Comparison of ENCODE assay signal across 8 cellular contexts in genomic region chr3:85821130-85821756, GRCh38.
DNase-seq lines count a peak whose midpoint lies in the region; ATAC-seq and TF ChIP-seq lines count a peak whose summit lies in the region.

No MANE protein-coding gene starts in this region.

- H3K14ac ChIP-seq in IMR-90 (replicated peaks; ENCODE audit: low read depth, low read length) = no peak overlapping the region

- no peak overlapping the region for H4K91ac ChIP-seq in IMR-90 (ENCODE audit: insufficient read depth, low read depth, low read length)

- H2BK120ac ChIP-seq in IMR-90 (ENCODE audit: low read depth, low read length) = no peak overlapping the region

- no peaks in the 10 kb centered on the region for H3K9me3 ChIP-seq in BLaER1
- no peaks in the 10 kb centered on the region for H3K9me3 ChIP-seq in IMR-90 (ENCODE audit: control insufficient read depth, insufficient read depth, low read length)
- H3K9me3 ChIP-seq in sigmoid colon = no peaks in the 10 kb centered on the region

- no peak overlapping the region for H3K23ac ChIP-seq in IMR-90 (ENCODE audit: low read depth, low read length)

- no peak overlapping the region for H2BK5ac ChIP-seq in IMR-90 (ENCODE audit: low read depth, low read length, poor library complexity, severe bottlenecking)

- no peaks in the 10 kb centered on the region for H3K9me1 ChIP-seq in IMR-90 (ENCODE audit: insufficient read depth, low read length)

- no TSS peak for BruUV-seq in IMR-90 (replicated peaks; lab: Mats Ljungman, UMichigan)

- H3K36me3 ChIP-seq in BLaER1 (no peaks in the 10 kb centered on the region), IMR-90 (ENCODE audit: control insufficient read depth, insufficient read depth, low read length) (no peaks in the 10 kb centered on the region), sigmoid colon (no peaks in the 10 kb centered on the region)

- TF ChIP-seq RAD21 in IMR-90 (IDR thresholded peaks at IDR 0.05; ENCODE audit: low read length) = no peak

- no peak overlapping the region for H3K56ac ChIP-seq in IMR-90 (ENCODE audit: extremely low read depth, insufficient read depth, low read length)

- H2BK20ac ChIP-seq in IMR-90 (ENCODE audit: low read depth, low read length) = no peak overlapping the region

- no peaks in the 10 kb centered on the region for H3K27me3 ChIP-seq in BLaER1
- H3K27me3 ChIP-seq in IMR-90 (ENCODE audit: control insufficient read depth, insufficient read depth, low read length) = no peaks in the 10 kb centered on the region
- no peaks in the 10 kb centered on the region for H3K27me3 ChIP-seq in sigmoid colon

- TF ChIP-seq POLR2A in IMR-90 (IDR thresholded peaks at IDR 0.05; ENCODE audit: low read depth, low read length) (no peak), sigmoid colon (IDR thresholded peaks at IDR 0.05) (no peak)

- H3K4me3 ChIP-seq in BLaER1 = no peak overlapping the region
- H3K4me3 ChIP-seq in IMR-90 (ENCODE audit: insufficient read depth, low read depth, low read length) = no peak overlapping the region
- H3K4me3 ChIP-seq in sigmoid colon = no peak overlapping the region

- CTCF ChIA-PET in IMR-90 (lab: Yijun Ruan, JAX) = no interaction called here

- dilution Hi-C loops in IMR-90 (cut with HindIII; ENCODE audit: low sequenced_read_pairs, unreplicated experiment) = no loop called here

- H3K4me3 Mint-ChIP-seq in mesothelial cell of epicardium = no peak overlapping the region

- H3K9ac ChIP-seq in BLaER1 (no peak overlapping the region), IMR-90 (ENCODE audit: low read depth, low read length) (no peak overlapping the region)

- POLR2A ChIA-PET in IMR-90 (lab: Charles Lee; ENCODE audit: unreplicated experiment) = no interaction called here

- H4K20me1 ChIP-seq in BLaER1 = no peaks in the 10 kb centered on the region
- no peaks in the 10 kb centered on the region for H4K20me1 ChIP-seq in IMR-90 (ENCODE audit: insufficient read depth, low read length)

- H2AFZ ChIP-seq in IMR-90 (replicated peaks; ENCODE audit: low read length, poor library complexity) = no peak overlapping the region

- H2AK5ac ChIP-seq in IMR-90 (ENCODE audit: low read depth, low read length) = no peak overlapping the region

- no peaks in the 10 kb centered on the region for H3K27me3 Mint-ChIP-seq in mesothelial cell of epicardium (ENCODE audit: low read depth)

- H3K4me1 ChIP-seq in BLaER1 (peaks cover 5% of the 10 kb centered on the region), IMR-90 (ENCODE audit: control insufficient read depth, insufficient read depth, low read length) (no peaks in the 10 kb centered on the region), sigmoid colon (no peaks in the 10 kb centered on the region)

- peaks cover 7% of the 10 kb centered on the region for H3K9me3 Mint-ChIP-seq in mesothelial cell of epicardium

- no peak overlapping the region for H3K18ac ChIP-seq in IMR-90 (ENCODE audit: low read depth, low read length)

- H3K4ac ChIP-seq in IMR-90 (ENCODE audit: low read depth, low read length) = no peak overlapping the region

- H3K4me2 ChIP-seq in BLaER1 (peak overlapping the region; percentile 58), IMR-90 (ENCODE audit: low read depth, low read length) (no peak overlapping the region)

- in situ Hi-C loops in IMR-90 (cut with MboI; ENCODE audit: low sequenced_read_pairs) = loop anchor here (25.0 kb wide), 1 partner anchor 741 kb away; no protein-coding TSS in a partner anchor

- intact Hi-C loops in IMR-90 (cut with micrococcal nuclease) = loop anchor here (5.0 kb wide), 1 partner anchor 741 kb away; no protein-coding TSS in a partner anchor
- intact Hi-C loops in sigmoid colon (cut with DNase I) = loop anchor here (10.0 kb wide), 1 partner anchor 424 kb away; no protein-coding TSS in a partner anchor

- WGBS in IMR-90 (ENCODE audit: extremely low coverage in 2 of 2, insufficient read length in 1 of 2), 2 experiments = no CpG with 5 or more reads among the region's 1 CpG
- 47 to 49% methylated on average over 1 of the region's 1 CpG for WGBS in sigmoid colon, 2 donors

- H4K8ac ChIP-seq in IMR-90 (ENCODE audit: low read depth in 2 of 2, low read length in 2 of 2) = no peak overlapping the region

- no peak overlapping the region for H3K27ac ChIP-seq in BLaER1
- H3K27ac ChIP-seq in IMR-90 (ENCODE audit: insufficient read depth, low read length) = no peak overlapping the region
- no peak overlapping the region for H3K27ac ChIP-seq in sigmoid colon

- no peak overlapping the region for H2BK15ac ChIP-seq in IMR-90 (ENCODE audit: low read depth, low read length)

- ATAC-seq in GM19351 (IDR thresholded peaks at IDR 0.05; ENCODE audit: unreplicated experiment) (peak; percentile 70), IMR-90 (ENCODE audit: low read depth) (no peak), left lobe of liver (peak; percentile 79), GM21737 (IDR thresholded peaks at IDR 0.05; ENCODE audit: unreplicated experiment) (no peak)

- no peaks in the 10 kb centered on the region for H3K36me3 Mint-ChIP-seq in mesothelial cell of epicardium

- H3K4me1 Mint-ChIP-seq in mesothelial cell of epicardium = no peaks in the 10 kb centered on the region

- DNase-seq in IMR-90 (no peak), SW480 (ENCODE audit: low spot score) (peak; percentile 39), left lobe of liver (ENCODE audit: low spot score) (no peak), sigmoid colon (no peak), mesothelial cell of epicardium (ENCODE audit: low spot score in 2 of 2, unreplicated experiment in 2 of 2) (no peak)

- H4K5ac ChIP-seq in IMR-90 (ENCODE audit: low read depth, low read length) = no peak overlapping the region

- no peak overlapping the region for H3K27ac Mint-ChIP-seq in mesothelial cell of epicardium

- TF ChIP-seq EP300 in sigmoid colon (IDR thresholded peaks at IDR 0.05) = no peak

- no peak overlapping the region for H2AK9ac ChIP-seq in IMR-90 (replicated peaks; ENCODE audit: low read depth, low read length, poor library complexity)

- H3K79me1 ChIP-seq in IMR-90 (ENCODE audit: low read depth in 1 of 2, low read length in 2 of 2) = no peaks in the 10 kb centered on the region

- TF ChIP-seq CTCF in IMR-90 (conservative IDR thresholded peaks at IDR 0.05; ENCODE audit: low read depth, low read length) = peak; percentile 22; the same call in 1 of the 2 replicates
- peak in 2 of 4 experiments; percentile 21 to 54 for TF ChIP-seq CTCF in sigmoid colon (IDR thresholded peaks at IDR 0.05)
- no peak for TF ChIP-seq CTCF in mesothelial cell of epicardium (IDR thresholded peaks at IDR 0.05; ENCODE audit: unreplicated experiment)

TF ChIP-seq in IMR-90, 13 proteins besides CTCF, POLR2A, EP300 and RAD21:
- TF ChIP-seq, protein P1, sequence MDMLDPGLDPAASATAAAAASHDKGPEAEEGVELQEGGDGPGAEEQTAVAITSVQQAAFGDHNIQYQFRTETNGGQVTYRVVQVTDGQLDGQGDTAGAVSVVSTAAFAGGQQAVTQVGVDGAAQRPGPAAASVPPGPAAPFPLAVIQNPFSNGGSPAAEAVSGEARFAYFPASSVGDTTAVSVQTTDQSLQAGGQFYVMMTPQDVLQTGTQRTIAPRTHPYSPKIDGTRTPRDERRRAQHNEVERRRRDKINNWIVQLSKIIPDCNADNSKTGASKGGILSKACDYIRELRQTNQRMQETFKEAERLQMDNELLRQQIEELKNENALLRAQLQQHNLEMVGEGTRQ (IDR thresholded peaks at IDR 0.05; ENCODE audit: low read depth, low read length) = no peak
- TF ChIP-seq BHLHE40 (IDR thresholded peaks at IDR 0.05; ENCODE audit: low read depth, low read length) (no peak), FOS (IDR thresholded peaks at IDR 0.05; ENCODE audit: low read depth, low read length) (no peak), RCOR1 (IDR thresholded peaks at IDR 0.05; ENCODE audit: insufficient replicate concordance, low read length) (no peak), NFE2L2 (IDR thresholded peaks at IDR 0.05; ENCODE audit: low read depth, low read length) (no peak), MAFK (IDR thresholded peaks at IDR 0.05; ENCODE audit: low read depth, low read length) (no peak), SMC3 (IDR thresholded peaks at IDR 0.05; ENCODE audit: low read depth, low read length) (no peak), CHD1 (IDR thresholded peaks at IDR 0.05; ENCODE audit: low read depth, low read length) (no peak), MXI1 (IDR thresholded peaks at IDR 0.05; ENCODE audit: borderline replicate concordance, low read depth, low read length) (no peak), MAZ (IDR thresholded peaks at IDR 0.05; ENCODE audit: borderline replicate concordance, low read depth, low read length) (no peak), CEBPB (IDR thresholded peaks at IDR 0.05; ENCODE audit: low read depth, low read length) (no peak), RFX5 (IDR thresholded peaks at IDR 0.05; ENCODE audit: low read depth, low read length) (no peak)

Comparison
In these comparisons a context has a peak if more than half of its experiments do, and no peak if none do; other contexts are left out.
1. ATAC-seq: peak in GM19351 (single experiment) and left lobe of liver (single experiment); none in IMR-90 (single experiment) and GM21737 (single experiment).